ENCODE assay signal across 8 cellular contexts in the genomic region with DNA sequence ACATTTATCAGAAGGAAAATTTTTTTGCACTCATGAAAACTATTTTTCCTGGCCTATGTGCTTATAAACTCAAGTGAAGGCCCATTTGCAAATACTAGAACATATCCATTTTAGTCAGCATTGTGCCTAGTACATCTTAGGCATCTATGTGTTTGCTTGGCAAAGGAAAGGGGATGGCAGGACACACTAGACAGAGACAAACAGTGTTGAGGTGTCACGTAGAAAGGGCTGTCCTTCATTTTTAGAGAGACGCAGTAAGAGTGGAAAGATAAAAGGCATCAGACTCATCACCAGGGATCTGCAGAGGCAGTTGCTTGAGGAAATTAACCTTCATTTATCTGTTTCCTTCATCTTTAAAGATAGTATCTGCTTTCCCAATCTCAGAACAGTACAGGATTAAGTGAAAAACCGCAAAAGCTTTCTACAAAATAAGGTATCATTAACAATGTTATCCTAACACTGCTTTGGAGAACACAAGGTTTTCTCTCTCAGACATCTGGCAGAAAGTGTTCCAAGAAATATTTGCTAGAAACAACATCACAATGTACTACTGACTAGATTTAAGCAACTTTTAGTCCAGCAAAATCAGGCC. TPM values are rescaled to one million over a fixed set of nuclear protein-coding genes. Genes with fewer than 3 reads are reported as not detected.
DNase-seq lines count a peak whose midpoint lies in the region; ATAC-seq and TF ChIP-seq lines count a peak whose summit lies in the region.

No MANE protein-coding gene starts in this region.

- peaks cover 33% of the 10 kb centered on the region for H3K4me1 Mint-ChIP-seq in activated naive CD4-positive, alpha-beta T cell treated with anti-CD3 and anti-CD28 coated beads, Interleukin-2, amount 50 U/mL, for 24 hours

- H3K27me3 ChIP-seq in upper lobe of right lung = no peaks in the 10 kb centered on the region

- intact Hi-C loops in lower leg skin (cut with DNase I; ENCODE audit: low total_unique reads) = loop anchor here (10.0 kb wide), 1 partner anchor 2004 kb away; no protein-coding TSS in a partner anchor
- intact Hi-C loops in upper lobe of right lung (cut with DNase I) = no loop called here

- no peaks in the 10 kb centered on the region for H3K9me3 Mint-ChIP-seq in activated naive CD4-positive, alpha-beta T cell treated with anti-CD3 and anti-CD28 coated beads, Interleukin-2, amount 50 U/mL, for 24 hours

- in situ Hi-C loops in astrocyte of the cerebellum (cut with HindIII; ENCODE audit: low sequenced_read_pairs) = no loop called here

- DNase-seq in activated naive CD4-positive, alpha-beta T cell treated with Interleukin-2 at 50 U/mL for 16 hours = no peak
- DNase-seq in astrocyte of the cerebellum (ENCODE audit: low read depth) (no peak), lower leg skin (ENCODE audit: low spot score in 2 of 2) (no peak), upper lobe of right lung (no peak), AG08395 (ENCODE audit: low spot score) (no peak), NCI-H1092 (lab: John Stamatoyannopoulos, UW) (no peak), mucosa of gallbladder (ENCODE audit: low spot score) (no peak)

- ATAC-seq in upper lobe of right lung = no peak

- peak overlapping the region; percentile 97 for H3K4me3 Mint-ChIP-seq in activated naive CD4-positive, alpha-beta T cell treated with anti-CD3 and anti-CD28 coated beads, Interleukin-2, amount 50 U/mL, for 24 hours

- no peak overlapping the region for H3K27ac Mint-ChIP-seq in activated naive CD4-positive, alpha-beta T cell treated with anti-CD3 and anti-CD28 coated beads, Interleukin-2, amount 50 U/mL, for 24 hours

- no peaks in the 10 kb centered on the region for H3K9me3 ChIP-seq in upper lobe of right lung

- WGBS in lower leg skin, 2 donors = 11 to 13% methylated on average over 3 of the region's 3 CpGs

- peak overlapping the region; percentile 98 for H3K27ac ChIP-seq in upper lobe of right lung

- no peak for TF ChIP-seq POLR2A in lower leg skin (IDR thresholded peaks at IDR 0.05)

- peak overlapping the region; percentile 73 for H3K4me3 ChIP-seq in astrocyte of the cerebellum (ENCODE audit: low read depth, low read length)
- H3K4me3 ChIP-seq in lower leg skin (ENCODE audit: low read depth, poor library complexity, severe bottlenecking) = peak overlapping the region; percentile 97
- peak overlapping the region; percentile 94 for H3K4me3 ChIP-seq in upper lobe of right lung

- H3K36me3 ChIP-seq in upper lobe of right lung = peaks cover 3% of the 10 kb centered on the region

- no peak for TF ChIP-seq CTCF in astrocyte of the cerebellum (IDR thresholded peaks at IDR 0.05; ENCODE audit: low read depth, low read length, missing control alignments)
- no peak for TF ChIP-seq CTCF in lower leg skin (IDR thresholded peaks at IDR 0.05)
- no peak for TF ChIP-seq CTCF in upper lobe of right lung (IDR thresholded peaks at IDR 0.05)

- H3K27me3 Mint-ChIP-seq in activated naive CD4-positive, alpha-beta T cell treated with anti-CD3 and anti-CD28 coated beads, Interleukin-2, amount 50 U/mL, for 24 hours = peaks cover 31% of the 10 kb centered on the region

- peaks cover 6% of the 10 kb centered on the region for H3K36me3 Mint-ChIP-seq in activated naive CD4-positive, alpha-beta T cell treated with anti-CD3 and anti-CD28 coated beads, Interleukin-2, amount 50 U/mL, for 24 hours

- H3K4me1 ChIP-seq in upper lobe of right lung = peaks cover 52% of the 10 kb centered on the region

RNA-seq across cellular contexts. Expression of a gene that starts 2.1 kb away (rescaled TPM):
- total RNA-seq in lower leg skin = 100 to 1,000 TPM; 544 to 987 (median 637) TPM
- total RNA-seq in upper lobe of right lung = 292 TPM
- total RNA-seq in mucosa of gallbladder = 159 TPM

RNA-seq across cellular contexts. Expression of a gene that starts 47.2 kb away (rescaled TPM):
- 1 to 10 TPM; 2.0 to 2.5 (median 2.2) TPM for total RNA-seq in lower leg skin
- total RNA-seq in upper lobe of right lung = 0.93 TPM
- total RNA-seq in mucosa of gallbladder = 12.3 TPM
